In genomic region chr9:132673355-132673754, GRCh38 we compare ENCODE assay signal across 8 cellular contexts. TPM values are rescaled to one million over a fixed set of nuclear protein-coding genes. Genes with fewer than 3 reads are reported as not detected.
A peak's percentile ranks its signal among the peaks of the same experiment; 100 is the strongest.
DNase-seq lines count a peak whose midpoint lies in the region; ATAC-seq and TF ChIP-seq lines count a peak whose summit lies in the region.

No MANE protein-coding gene starts in this region.

- H3K27ac Mint-ChIP-seq in activated CD4-positive, alpha-beta T cell treated with anti-CD3 and anti-CD28 coated beads for 36 hours: no peak overlapping the region
- H3K27ac Mint-ChIP-seq in neural crest cell (ENCODE audit: unreplicated experiment): no peak overlapping the region

- CTCF ChIA-PET in activated CD4-positive, alpha-beta T cell treated with anti-CD3 and anti-CD28 coated beads for 36 hours (lab: Charles Lee): interaction anchor here (0.7 to 2.2 kb wide), 3 partner anchors 14 to 315 kb away, joined by 3 to 4 read pairs (median 3); no protein-coding TSS in a partner anchor

- no peaks in the 10 kb centered on the region for H3K9me3 Mint-ChIP-seq in activated CD4-positive, alpha-beta T cell treated with anti-CD3 and anti-CD28 coated beads for 36 hours (ENCODE audit: low read depth)
- no peaks in the 10 kb centered on the region for H3K9me3 Mint-ChIP-seq in neural crest cell

- intact Hi-C loops in activated CD4-positive, alpha-beta T cell treated with anti-CD3 and anti-CD28 coated beads for 36 hours (cut with DNase I, micrococcal nuclease): loop anchor here (5.0 to 10.0 kb wide), 4 partner anchors 131 to 1546 kb away; partner anchors contain the start of genes NUP214 (in 1 of the 2) and TTF1 (in 1 of the 2)

- no peaks in the 10 kb centered on the region for H3K9me3 ChIP-seq in MG63

- POLR2A ChIA-PET in activated CD4-positive, alpha-beta T cell treated with anti-CD3 and anti-CD28 coated beads for 36 hours (lab: Charles Lee): no interaction called here

- no peak overlapping the region for H3K4me3 ChIP-seq in MG63
- peak overlapping the region in 1 of 2 donors; percentile 4 for H3K4me3 ChIP-seq in cardiac fibroblast (replicated peaks in 1 of 2; ENCODE audit: low read depth in 2 of 2, low read length in 2 of 2)

- peaks cover 50% of the 10 kb centered on the region for H3K36me3 ChIP-seq in MG63

- no peaks in the 10 kb centered on the region for H3K27me3 ChIP-seq in MG63

- TF ChIP-seq CTCF in cardiac fibroblast (IDR thresholded peaks at IDR 0.05; ENCODE audit: low read depth, low read length) (peak; percentile 32), neural crest cell (conservative IDR thresholded peaks at IDR 0.05) (peak; percentile 54)

- H3K4me1 Mint-ChIP-seq in activated CD4-positive, alpha-beta T cell treated with anti-CD3 and anti-CD28 coated beads for 36 hours: peaks cover 50% of the 10 kb centered on the region
- peaks cover 37% of the 10 kb centered on the region for H3K4me1 Mint-ChIP-seq in neural crest cell

- peak overlapping the region; percentile 13 for H3K4me3 Mint-ChIP-seq in activated CD4-positive, alpha-beta T cell treated with anti-CD3 and anti-CD28 coated beads for 36 hours
- H3K4me3 Mint-ChIP-seq in neural crest cell: peak overlapping the region; percentile 64

- peak; percentile 32 for DNase-seq in activated CD4-positive, alpha-beta T cell treated with anti-CD3 and anti-CD28 coated beads for 36 hours
- no peak for DNase-seq in activated CD4-positive, alpha-beta T cell treated with anti-CD3 and anti-CD28 coated beads for 1 hour
- DNase-seq in MG63: peak; percentile 5
- DNase-seq in cardiac fibroblast (ENCODE audit: low read depth in 2 of 2): peak; percentile 57 to 65
- peak; percentile 5 for DNase-seq in neural crest cell (ENCODE audit: low read depth, low spot score)
- no peak for DNase-seq in NCI-H128 (lab: John Stamatoyannopoulos, UW; ENCODE audit: unreplicated experiment)

- no peaks in the 10 kb centered on the region for H3K27me3 Mint-ChIP-seq in activated CD4-positive, alpha-beta T cell treated with anti-CD3 and anti-CD28 coated beads for 36 hours
- no peaks in the 10 kb centered on the region for H3K27me3 Mint-ChIP-seq in neural crest cell (ENCODE audit: low read depth)

- peaks cover 34% of the 10 kb centered on the region for H3K36me3 Mint-ChIP-seq in activated CD4-positive, alpha-beta T cell treated with anti-CD3 and anti-CD28 coated beads for 36 hours (ENCODE audit: low read depth)
- H3K36me3 Mint-ChIP-seq in neural crest cell (ENCODE audit: low read depth): peaks cover 13% of the 10 kb centered on the region

- peak; percentile 20 for ATAC-seq in activated CD4-positive, alpha-beta T cell treated with anti-CD3 and anti-CD28 coated beads for 36 hours
- ATAC-seq in HG02938 (IDR thresholded peaks at IDR 0.05; ENCODE audit: unreplicated experiment) (no peak), HG03354 (IDR thresholded peaks at IDR 0.05; ENCODE audit: poor library complexity, severe bottlenecking, unreplicated experiment) (no peak)

RNA-seq across cellular contexts. Expression of gene GTF3C4, which starts 3.1 kb away (rescaled TPM):
- total RNA-seq in activated CD4-positive, alpha-beta T cell treated with anti-CD3 and anti-CD28 coated beads for 36 hours: 10 to 100 TPM; 14.3 to 15.0 TPM
- 14.8 and 17.2 TPM in 2 replicates for total RNA-seq in MG63 (2014; rRNA removed; shearing (Covaris generic); ENCODE audit: low replicate concordance)
- 41.7 and 41.9 TPM in 2 replicates for total RNA-seq in neural crest cell

RNA-seq across cellular contexts. Expression of gene DDX31, which starts 3.6 kb away (rescaled TPM):
- 10 to 100 TPM; 20.9 to 21.0 TPM for total RNA-seq in activated CD4-positive, alpha-beta T cell treated with anti-CD3 and anti-CD28 coated beads for 36 hours
- total RNA-seq in MG63 (2014; rRNA removed; shearing (Covaris generic); ENCODE audit: low replicate concordance): 15.2 and 20.1 TPM in 2 replicates
- total RNA-seq in neural crest cell: 20.9 and 24.3 TPM in 2 replicates

Comparison
In these comparisons a context has a peak if more than half of its experiments do, and no peak if none do; other contexts are left out.
1. DNase-seq: peak in activated CD4-positive, alpha-beta T cell treated with anti-CD3 and anti-CD28 coated beads for 36 hours (single experiment), MG63 (single experiment), cardiac fibroblast (2 of 2) and neural crest cell (single experiment); none in activated CD4-positive, alpha-beta T cell treated with anti-CD3 and anti-CD28 coated beads for 1 hour (single experiment) and NCI-H128 (single experiment).